ENCODE assay signal across 9 cellular contexts in the genomic region with DNA sequence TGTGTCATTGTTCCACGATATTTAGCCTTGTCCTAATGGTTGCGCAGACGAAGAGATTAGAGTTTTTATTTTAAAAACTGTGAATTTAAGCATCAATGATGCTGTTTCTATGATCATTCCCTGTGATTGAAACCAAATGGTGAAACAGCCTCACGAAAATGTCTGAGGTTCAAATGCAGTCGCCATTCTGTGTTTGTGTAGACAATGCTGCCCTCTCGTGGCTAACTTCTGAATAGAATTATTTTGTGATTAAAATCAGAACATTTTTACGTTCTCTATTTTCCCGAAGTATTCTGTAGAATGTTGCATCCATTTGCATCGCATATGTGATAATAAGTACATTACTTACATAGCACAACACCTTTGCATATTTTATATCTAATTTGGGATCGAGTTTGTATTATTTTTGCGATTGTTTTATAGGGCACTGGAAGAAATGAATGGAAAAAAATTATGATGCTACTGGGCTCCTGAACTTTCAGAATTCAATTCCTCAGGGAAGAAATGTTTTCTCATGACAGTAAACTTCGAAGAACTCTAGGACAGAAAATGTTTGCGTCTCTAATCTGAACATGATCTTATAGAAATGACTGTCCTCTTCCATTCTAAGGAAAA. TPM values are rescaled to one million over a fixed set of nuclear protein-coding genes. Genes with fewer than 3 reads are reported as not detected.
A peak's percentile ranks its signal among the peaks of the same experiment; 100 is the strongest.
DNase-seq lines count a peak whose midpoint lies in the region; ATAC-seq and TF ChIP-seq lines count a peak whose summit lies in the region.
"Had no signal": no experiment of that assay in that cellular context is flagged by ENCODE, and none has a peak within 500 bp of the region (broad histone marks: within the 10 kb centered on the region; RNA-seq: fewer than 3 reads in every experiment).

No MANE protein-coding gene starts in this region.

- no peak for TF ChIP-seq POLR2A in gastroesophageal sphincter (IDR thresholded peaks at IDR 0.05)

- ATAC-seq in activated T-helper 17 cell treated with anti-CD3 and anti-CD28 coated beads, Interleukin-2, amount 50 U/mL, for 72 hours (replicated peaks), result no peak
- ATAC-seq in gastroesophageal sphincter (peak; percentile 35), GM21619 (IDR thresholded peaks at IDR 0.05; ENCODE audit: unreplicated experiment) (no peak), GM19351 (IDR thresholded peaks at IDR 0.05; ENCODE audit: unreplicated experiment) (no peak)

- H3K27me3 Mint-ChIP-seq in activated T-helper 17 cell treated with anti-CD3 and anti-CD28 coated beads, Interleukin-2, amount 50 U/mL, for 72 hours, result peaks cover 3% of the 10 kb centered on the region

- no peak overlapping the region for H3K27ac ChIP-seq in gastroesophageal sphincter
- H3K27ac ChIP-seq: skin epidermis had no signal

- H3K27me3 ChIP-seq in gastroesophageal sphincter, result no peaks in the 10 kb centered on the region

- H3K27ac Mint-ChIP-seq in activated T-helper 17 cell treated with anti-CD3 and anti-CD28 coated beads, Interleukin-2, amount 50 U/mL, for 72 hours, result peak overlapping the region; percentile 83

- no peak for TF ChIP-seq EP300 in gastroesophageal sphincter (IDR thresholded peaks at IDR 0.05)

- no peaks in the 10 kb centered on the region for H3K9me3 ChIP-seq in gastroesophageal sphincter

- DNase-seq in AG09319 (ENCODE audit: extremely low read depth, low read depth) (peak; percentile 46), GM12865 (ENCODE audit: low read depth) (peak; percentile 59), NCI-H2227 treated with DMSO at 0.1 percent for 48 hours (lab: John Stamatoyannopoulos, UW) (peak; percentile 88), pons (ENCODE audit: low spot score) (peak; percentile 77)

- H3K36me3 Mint-ChIP-seq in activated T-helper 17 cell treated with anti-CD3 and anti-CD28 coated beads, Interleukin-2, amount 50 U/mL, for 72 hours (ENCODE audit: low read depth), result no peaks in the 10 kb centered on the region

- H3K9me3 Mint-ChIP-seq in activated T-helper 17 cell treated with anti-CD3 and anti-CD28 coated beads, Interleukin-2, amount 50 U/mL, for 72 hours, result no peaks in the 10 kb centered on the region

- peaks cover 13% of the 10 kb centered on the region for H3K4me1 Mint-ChIP-seq in activated T-helper 17 cell treated with anti-CD3 and anti-CD28 coated beads, Interleukin-2, amount 50 U/mL, for 72 hours

- TF ChIP-seq CTCF in AG09319 (IDR thresholded peaks at IDR 0.05; ENCODE audit: low read depth, low read length), result peak; percentile 47
- peak; percentile 49 for TF ChIP-seq CTCF in GM12865 (IDR thresholded peaks at IDR 0.05; ENCODE audit: insufficient read depth, low read depth, low read length, missing control alignments)
- peak; percentile 71 to 92 (median 80) for TF ChIP-seq CTCF in gastroesophageal sphincter (IDR thresholded peaks at IDR 0.05)

- H3K4me3 ChIP-seq in GM12865 (ENCODE audit: low read depth, low read length) (no peak overlapping the region), gastroesophageal sphincter (peak overlapping the region; percentile 25 to 30)
- H3K4me3 ChIP-seq: skin epidermis had no signal

- peak overlapping the region; percentile 55 for H3K4me3 Mint-ChIP-seq in activated T-helper 17 cell treated with anti-CD3 and anti-CD28 coated beads, Interleukin-2, amount 50 U/mL, for 72 hours

- 3 to 9% methylated on average over 13 of the region's 13 CpGs for WGBS in gastroesophageal sphincter (ENCODE audit: low coverage in 1 of 2), 2 donors

- no peaks in the 10 kb centered on the region for H3K36me3 ChIP-seq in gastroesophageal sphincter

- peaks cover 2 to 46% (median 12%) of the 10 kb centered on the region in 3 donors for H3K4me1 ChIP-seq in gastroesophageal sphincter

RNA-seq across cellular contexts. Expression of gene CREB1, which starts 54.8 kb away (rescaled TPM):
- 10 to 100 TPM; 84.2 to 97.5 TPM for total RNA-seq in activated T-helper 17 cell treated with anti-CD3 and anti-CD28 coated beads, Interleukin-2, amount 50 U/mL, for 72 hours
- total RNA-seq in gastroesophageal sphincter, result 10 to 100 TPM; 46.0 to 60.2 (median 57.5) TPM
